ENCODE assay signal across 11 cellular contexts in genomic region chr15:77819271-77819806, GRCh38.
DNase-seq lines count a peak whose midpoint lies in the region; ATAC-seq and TF ChIP-seq lines count a peak whose summit lies in the region.
"Had no signal": no experiment of that assay in that cellular context is flagged by ENCODE, and none has a peak within 500 bp of the region (broad histone marks: within the 10 kb centered on the region; RNA-seq: fewer than 3 reads in every experiment).

No MANE protein-coding gene starts in this region.

- TF ChIP-seq CTCF in SK-N-SH (IDR thresholded peaks at IDR 0.05), result no peak
- TF ChIP-seq CTCF in WERI-Rb-1 (IDR thresholded peaks at IDR 0.05; ENCODE audit: low read depth, low read length), result no peak
- no peak for TF ChIP-seq CTCF in thoracic aorta (IDR thresholded peaks at IDR 0.05)
- TF ChIP-seq CTCF in CD14-positive monocyte (IDR thresholded peaks at IDR 0.05), result no peak

- peaks cover 38% of the 10 kb centered on the region for H3K27me3 ChIP-seq in SK-N-SH (ENCODE audit: insufficient read depth)
- H3K27me3 ChIP-seq in WERI-Rb-1 (ENCODE audit: insufficient read depth, low read depth, severe bottlenecking), result no peaks in the 10 kb centered on the region
- H3K27me3 ChIP-seq in thoracic aorta (replicated peaks; ENCODE audit: insufficient read depth), result peaks cover 3% of the 10 kb centered on the region

- peak; percentile 79 for DNase-seq in SK-N-SH
- peak; percentile 65 for DNase-seq in WERI-Rb-1
- DNase-seq in inferior parietal cortex (ENCODE audit: extremely low spot score), result peak; percentile 30
- DNase-seq in thoracic aorta (ENCODE audit: low spot score), result no peak
- no peak for DNase-seq in CD14-positive monocyte (ENCODE audit: low spot score)
- no peak for DNase-seq in cerebellar cortex (ENCODE audit: low spot score)
- no peak for DNase-seq in stimulated activated naive CD8-positive, alpha-beta T cell treated with anti-CD3 and anti-CD28 coated beads, Interleukin-15, Interleukin-2, amounts not matched to agents 100 U/mL and 50 U/mL, for 24 hours
- DNase-seq: activated gamma-delta T cell, SIG-M5 had no signal

- no peak overlapping the region for H3K27ac ChIP-seq in SK-N-SH (ENCODE audit: low read depth in 2 of 2, low read length in 1 of 2)
- peak overlapping the region; percentile 77 for H3K27ac ChIP-seq in WERI-Rb-1
- H3K27ac ChIP-seq in thoracic aorta, result no peak overlapping the region
- H3K27ac ChIP-seq: gastroesophageal sphincter had no signal

- H3K4me3 ChIP-seq in SK-N-SH (ENCODE audit: low read depth in 2 of 2, low read length in 1 of 2) (peak overlapping the region in 1 of 2 experiments; percentile 41; a peak in 2 of 4 replicates), WERI-Rb-1 (ENCODE audit: low read depth, low read length) (peak overlapping the region; percentile 46), thoracic aorta (peak overlapping the region; percentile 64)

- H3K4me1 ChIP-seq in SK-N-SH (ENCODE audit: control insufficient read depth in 1 of 2, insufficient read depth in 2 of 2, low read depth in 1 of 2, low read length in 1 of 2) (peaks cover 0 to 15% of the 10 kb centered on the region in 2 experiments; a peak in 1 of 4 replicates), thoracic aorta (ENCODE audit: control insufficient read depth in 1 of 2, low read depth in 2 of 2) (peaks cover 0 to 22% of the 10 kb centered on the region in 2 donors)

- H3K9me2 ChIP-seq in SK-N-SH, result no peaks in the 10 kb centered on the region

- no peak overlapping the region for H3K9ac ChIP-seq in SK-N-SH

- TF ChIP-seq EP300 in SK-N-SH (IDR thresholded peaks at IDR 0.05; ENCODE audit: borderline replicate concordance in 1 of 2, low read depth in 1 of 2, low read length in 1 of 2), result no peak

- H3K4me2 ChIP-seq in SK-N-SH, result no peak overlapping the region

- H3K79me2 ChIP-seq in SK-N-SH (ENCODE audit: insufficient read depth), result no peaks in the 10 kb centered on the region

- no peak overlapping the region for H2AFZ ChIP-seq in SK-N-SH (ENCODE audit: low read depth)

- no peaks in the 10 kb centered on the region for H3K4me1 Mint-ChIP-seq in CD14-positive monocyte

- no peak overlapping the region for H3K4me3 Mint-ChIP-seq in CD14-positive monocyte

- H3F3A ChIP-seq in SK-N-SH (replicated peaks; ENCODE audit: insufficient read depth), result peaks cover 4% of the 10 kb centered on the region

- H3K9me3 ChIP-seq in SK-N-SH, result no peaks in the 10 kb centered on the region
- no peaks in the 10 kb centered on the region for H3K9me3 ChIP-seq in WERI-Rb-1 (ENCODE audit: severe bottlenecking)
- no peaks in the 10 kb centered on the region for H3K9me3 ChIP-seq in thoracic aorta
- H3K9me3 ChIP-seq: gastroesophageal sphincter had no signal

- no peaks in the 10 kb centered on the region for H3K36me3 ChIP-seq in SK-N-SH (replicated peaks in 1 of 2; ENCODE audit: control insufficient read depth in 1 of 2, insufficient read depth in 2 of 2, low read length in 1 of 2)
- peaks cover 9% of the 10 kb centered on the region for H3K36me3 ChIP-seq in WERI-Rb-1
- H3K36me3 ChIP-seq in thoracic aorta, result no peaks in the 10 kb centered on the region
- H3K36me3 ChIP-seq: gastroesophageal sphincter had no signal

- H3K9me3 Mint-ChIP-seq in CD14-positive monocyte, result peaks cover 0 to 6% (median 0%) of the 10 kb centered on the region in 7 donors

- ATAC-seq in SK-N-SH treated with all-trans-retinoic acid at 6 μM for 48 hours, result no peak
- no peak for ATAC-seq in thoracic aorta (ENCODE audit: insufficient number of reproducible peaks, low FRiP score, low read depth)
- no peak for ATAC-seq in stimulated activated naive CD8-positive, alpha-beta T cell treated with anti-CD3 and anti-CD28 coated beads, Interleukin-15, Interleukin-2, amounts not matched to agents 100 U/mL and 50 U/mL, for 24 hours
- ATAC-seq: gastroesophageal sphincter had no signal

- no peak overlapping the region for H3K27ac Mint-ChIP-seq in CD14-positive monocyte

- CTCF ChIA-PET in SK-N-SH (lab: Yijun Ruan, JAX), result interaction anchor here (0.6 to 14.9 kb wide), 19 partner anchors 9 to 276 kb away, joined by 3 to 458 read pairs (median 10); partner anchors contain the start of gene LINGO1

- H3K36me3 Mint-ChIP-seq in CD14-positive monocyte, result no peaks in the 10 kb centered on the region

- 0% methylated on average over 1 of the region's 84 CpGs for WGBS in SK-N-SH (ENCODE audit: low lambda C conversion rate)

- no peak for TF ChIP-seq RAD21 in SK-N-SH (IDR thresholded peaks at IDR 0.05; ENCODE audit: low read length)

- POLR2A ChIA-PET in SK-N-SH (lab: Yijun Ruan, JAX), result no interaction called here

- peaks cover 35 to 67% (median 56%) of the 10 kb centered on the region in 3 donors for H3K27me3 Mint-ChIP-seq in CD14-positive monocyte (ENCODE audit: low read depth in 3 of 3)

- intact Hi-C loops in CD14-positive monocyte (cut with micrococcal nuclease), result no loop called here

- 0 out of 2 replicates have a peak, but pooled peaks cover 5% of the 10 kb centered on the region for H4K20me1 ChIP-seq in SK-N-SH (ENCODE audit: insufficient read depth)

TF ChIP-seq in SK-N-SH, 30 proteins besides CTCF, POLR2A, EP300 and RAD21 (continues in another document):
- TF ChIP-seq NFIC (IDR thresholded peaks at IDR 0.05; ENCODE audit: borderline replicate concordance) (no peak), TCF12 (IDR thresholded peaks at IDR 0.05) (no peak), CHD2 (IDR thresholded peaks at IDR 0.05; ENCODE audit: low read length, partially characterized antibody) (no peak), SMC3 (IDR thresholded peaks at IDR 0.05; ENCODE audit: low read depth, low read length) (no peak), USF1 (IDR thresholded peaks at IDR 0.05; ENCODE audit: borderline replicate concordance, low read depth) (no peak)
- TF ChIP-seq, protein P1, sequence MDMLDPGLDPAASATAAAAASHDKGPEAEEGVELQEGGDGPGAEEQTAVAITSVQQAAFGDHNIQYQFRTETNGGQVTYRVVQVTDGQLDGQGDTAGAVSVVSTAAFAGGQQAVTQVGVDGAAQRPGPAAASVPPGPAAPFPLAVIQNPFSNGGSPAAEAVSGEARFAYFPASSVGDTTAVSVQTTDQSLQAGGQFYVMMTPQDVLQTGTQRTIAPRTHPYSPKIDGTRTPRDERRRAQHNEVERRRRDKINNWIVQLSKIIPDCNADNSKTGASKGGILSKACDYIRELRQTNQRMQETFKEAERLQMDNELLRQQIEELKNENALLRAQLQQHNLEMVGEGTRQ (IDR thresholded peaks at IDR 0.05; ENCODE audit: borderline replicate concordance, low read depth, low read length), result no peak

TF ChIP-seq in SK-N-SH treated with all-trans-retinoic acid at 6 μM for 48 hours, 23 proteins besides CTCF, POLR2A, EP300 and RAD21:
- TF ChIP-seq TSHZ2 (CRISPR knock-in tag; IDR thresholded peaks at IDR 0.05) (no peak), CREB5 (CRISPR knock-in tag; IDR thresholded peaks at IDR 0.05; ENCODE audit: low read depth) (no peak), PPARA (CRISPR knock-in tag; IDR thresholded peaks at IDR 0.05; ENCODE audit: borderline replicate concordance) (no peak), CSDC2 (CRISPR knock-in tag; IDR thresholded peaks at IDR 0.05) (no peak), ZNF70 (CRISPR knock-in tag; IDR thresholded peaks at IDR 0.05) (no peak)
- TF ChIP-seq, protein P2, sequence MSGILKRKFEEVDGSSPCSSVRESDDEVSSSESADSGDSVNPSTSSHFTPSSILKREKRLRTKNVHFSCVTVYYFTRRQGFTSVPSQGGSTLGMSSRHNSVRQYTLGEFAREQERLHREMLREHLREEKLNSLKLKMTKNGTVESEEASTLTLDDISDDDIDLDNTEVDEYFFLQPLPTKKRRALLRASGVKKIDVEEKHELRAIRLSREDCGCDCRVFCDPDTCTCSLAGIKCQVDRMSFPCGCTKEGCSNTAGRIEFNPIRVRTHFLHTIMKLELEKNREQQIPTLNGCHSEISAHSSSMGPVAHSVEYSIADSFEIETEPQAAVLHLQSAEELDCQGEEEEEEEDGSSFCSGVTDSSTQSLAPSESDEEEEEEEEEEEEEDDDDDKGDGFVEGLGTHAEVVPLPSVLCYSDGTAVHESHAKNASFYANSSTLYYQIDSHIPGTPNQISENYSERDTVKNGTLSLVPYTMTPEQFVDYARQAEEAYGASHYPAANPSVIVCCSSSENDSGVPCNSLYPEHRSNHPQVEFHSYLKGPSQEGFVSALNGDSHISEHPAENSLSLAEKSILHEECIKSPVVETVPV (CRISPR knock-in tag; IDR thresholded peaks at IDR 0.05), result no peak

Comparison
In these comparisons a context has a peak if more than half of its experiments do, and no peak if none do; other contexts are left out.
1. DNase-seq: peak in SK-N-SH (single experiment), WERI-Rb-1 (single experiment) and inferior parietal cortex (single experiment); none in thoracic aorta (single experiment), CD14-positive monocyte (single experiment), cerebellar cortex (single experiment) and stimulated activated naive CD8-positive, alpha-beta T cell treated with anti-CD3 and anti-CD28 coated beads, Interleukin-15, Interleukin-2, amounts not matched to agents 100 U/mL and 50 U/mL, for 24 hours (single experiment).